ENCODE assay signal across 8 cellular contexts in genomic region chr17:43900183-43900857, GRCh38. TPM values are rescaled to one million over a fixed set of nuclear protein-coding genes. Genes with fewer than 3 reads are reported as not detected.
DNase-seq lines count a peak whose midpoint lies in the region; ATAC-seq, FAIRE-seq and TF ChIP-seq lines count a peak whose summit lies in the region.

No MANE protein-coding gene starts in this region.

- peak overlapping the region; percentile 67 for H2AFZ ChIP-seq in fibroblast of lung (ENCODE audit: low read length)

- no peaks in the 10 kb centered on the region for H3K9me3 ChIP-seq in fibroblast of lung (ENCODE audit: control insufficient read depth, insufficient read depth, low read depth, low read length)

- no peaks in the 10 kb centered on the region for H3K36me3 ChIP-seq in fibroblast of lung (ENCODE audit: control insufficient read depth, insufficient read depth, low read length)

- no peak for TF ChIP-seq CTCF in fibroblast of lung (conservative IDR thresholded peaks at IDR 0.05 in 1 of 2, IDR thresholded peaks at IDR 0.05 in 1 of 2; ENCODE audit: low read depth in 1 of 2, low read length in 2 of 2)

- H3K4me3 ChIP-seq in fibroblast of lung (replicated peaks in 1 of 4; ENCODE audit: control extremely low read depth in 1 of 4, insufficient read depth in 1 of 4, low read depth in 3 of 4, low read length in 4 of 4): peak overlapping the region; percentile 31 to 54 (median 44)

- FAIRE-seq in RCC 7860 (lab: Jason Lieb, UNC): no peak

- H3K9ac ChIP-seq in fibroblast of lung (ENCODE audit: insufficient read depth, low read length): no peak overlapping the region

- peaks cover 3% of the 10 kb centered on the region for H3K4me1 ChIP-seq in fibroblast of lung (ENCODE audit: control insufficient read depth, extremely low read depth, insufficient read depth, low read length)

- H3K27ac ChIP-seq in fibroblast of lung (ENCODE audit: insufficient read depth, low read length): no peak overlapping the region

- peak; percentile 37 to 49 for DNase-seq in Kasumi-1 (lab: John Stamatoyannopoulos, UW)
- peak; percentile 39 for DNase-seq in RCC 7860 (ENCODE audit: low spot score)
- DNase-seq in activated T-helper 1 cell treated with Interleukin-2 at 50 U/mL for 16 hours (ENCODE audit: low read depth): peak; percentile 59
- DNase-seq in fibroblast of lung (ENCODE audit: low read depth in 2 of 2): peak; percentile 68 to 74
- DNase-seq in myocyte (ENCODE audit: low read depth): peak; percentile 86
- peak; percentile 48 to 56 for DNase-seq in stimulated activated CD8-positive, alpha-beta memory T cell treated with anti-CD3 and anti-CD28 coated beads, Interleukin-7, amount 100 ng/mL, for 1 hour (ENCODE audit: low read depth in 2 of 2)
- no peak for DNase-seq in GF-D8 (lab: John Stamatoyannopoulos, UW)

- no peaks in the 10 kb centered on the region for H3K79me2 ChIP-seq in fibroblast of lung (ENCODE audit: control insufficient read depth, insufficient read depth, low read length)

- peak overlapping the region; percentile 87 for H3K4me2 ChIP-seq in fibroblast of lung (ENCODE audit: extremely low read depth, insufficient read depth, low read length)

- H3K27me3 ChIP-seq in fibroblast of lung (ENCODE audit: control insufficient read depth, insufficient read depth, low read length): peaks cover under 1% of the 10 kb centered on the region

- ATAC-seq in GM18498 (IDR thresholded peaks at IDR 0.05; ENCODE audit: unreplicated experiment): peak; percentile 85

- H4K20me1 ChIP-seq in fibroblast of lung (ENCODE audit: control insufficient read depth, extremely low read depth, insufficient read depth, low read length): no peaks in the 10 kb centered on the region

RNA-seq across cellular contexts. Expression of gene MPP2, which starts 7.0 kb away (rescaled TPM):
- total RNA-seq in fibroblast of lung: 1.3 and 2.1 TPM in 2 replicates
- 1.2 and 1.9 TPM in 2 replicates for polyA plus RNA-seq in fibroblast of lung
- polyA plus RNA-seq in fibroblast of lung (2012): 1.6 and 2.5 TPM in 2 replicates
- 3.4 and 10.3 TPM in 2 replicates for polyA minus RNA-seq in fibroblast of lung (ENCODE audit: low replicate concordance)
- 0.96 and 2.3 TPM in 2 replicates for total RNA-seq in myocyte
- polyA plus RNA-seq in myocyte (2012): 5.8 TPM

RNA-seq across cellular contexts. Expression of gene PPY, which starts 42.0 kb away (rescaled TPM):
- total RNA-seq in fibroblast of lung: not detected in 2 replicates
- not detected in 2 replicates for polyA plus RNA-seq in fibroblast of lung
- not detected in 2 replicates for polyA plus RNA-seq in fibroblast of lung (2012)
- polyA minus RNA-seq in fibroblast of lung (ENCODE audit: low replicate concordance): not detected in 2 replicates
- not detected in 2 replicates for total RNA-seq in myocyte
- not detected for polyA plus RNA-seq in myocyte (2012)

RNA-seq across cellular contexts. Expression of gene CD300LG, which starts 53.3 kb away (rescaled TPM):
- total RNA-seq in fibroblast of lung: not detected in 2 replicates
- polyA plus RNA-seq in fibroblast of lung: not detected in 2 replicates
- not detected in 2 replicates for polyA plus RNA-seq in fibroblast of lung (2012)
- not detected in 2 replicates for polyA minus RNA-seq in fibroblast of lung (ENCODE audit: low replicate concordance)
- total RNA-seq in myocyte: not detected in 2 replicates
- not detected for polyA plus RNA-seq in myocyte (2012)

RNA-seq across cellular contexts. Expression of gene PYY, which starts 53.4 kb away (rescaled TPM):
- total RNA-seq in fibroblast of lung (0.33 TPM in 1 of 2 replicates, not detected in the other), myocyte (0.19 TPM in 1 of 2 replicates, not detected in the other)
- not detected in 2 replicates for polyA plus RNA-seq in fibroblast of lung
- not detected in 2 replicates for polyA plus RNA-seq in fibroblast of lung (2012)
- not detected in 2 replicates for polyA minus RNA-seq in fibroblast of lung (ENCODE audit: low replicate concordance)
- not detected for polyA plus RNA-seq in myocyte (2012)
